27 cellular contexts compared by ENCODE assay signal in genomic region chr16:3564889-3565141, GRCh38. TPM values are rescaled to one million over a fixed set of nuclear protein-coding genes. Genes with fewer than 3 reads are reported as not detected.
"Had no signal": no experiment of that assay in that cellular context is flagged by ENCODE, and none has a peak within 500 bp of the region (broad histone marks: within the 10 kb centered on the region; RNA-seq: fewer than 3 reads in every experiment).

No MANE protein-coding gene starts in this region.

- H3K4me3 Mint-ChIP-seq: immature natural killer cell, mesothelial cell of epicardium had no signal

- H3K27ac ChIP-seq: coronary artery, dorsolateral prefrontal cortex, esophagus muscularis mucosa, foreskin keratinocyte, gastroesophageal sphincter, heart left ventricle, hepatocyte, left lung, lower lobe of right lung had no signal

- H3K4me3 ChIP-seq: coronary artery, dorsolateral prefrontal cortex, esophagus muscularis mucosa, gastroesophageal sphincter, heart left ventricle, hepatocyte, left lung, lower lobe of right lung, mucosa of descending colon had no signal

- FAIRE-seq: colon, endothelial cell of umbilical vein, frontal cortex had no signal

- DNase-seq: dermis blood vessel endothelial cell; dorsolateral prefrontal cortex; effector CD4-positive, alpha-beta T cell; effector memory CD4-positive, alpha-beta T cell; foreskin keratinocyte; hypothalamus; immature natural killer cell; islet precursor cell; left cardiac atrium; left ventricle myocardium superior; lower lobe of right lung; mesenchymal stem cell; mucosa of descending colon had no signal

- ATAC-seq: foreskin keratinocyte, gastroesophageal sphincter, heart left ventricle, left cardiac atrium, left lung, left ventricle myocardium superior, mucosa of descending colon had no signal

- H3K36me3 Mint-ChIP-seq: mesothelial cell of epicardium had no signal

- H3K9me3 ChIP-seq: esophagus muscularis mucosa, gastroesophageal sphincter, lower lobe of right lung, mucosa of descending colon had no signal

- H2AFZ ChIP-seq: hepatocyte had no signal

- H3K27ac Mint-ChIP-seq: mesothelial cell of epicardium had no signal

- H3K27me3 ChIP-seq: dorsolateral prefrontal cortex, esophagus muscularis mucosa, foreskin keratinocyte, gastroesophageal sphincter, heart left ventricle, hepatocyte, left lung had no signal

- H3K4me1 Mint-ChIP-seq: mesothelial cell of epicardium had no signal

- H3K9me3 Mint-ChIP-seq: immature natural killer cell, mesothelial cell of epicardium had no signal

- H3K4me1 ChIP-seq: esophagus muscularis mucosa, foreskin keratinocyte, gastroesophageal sphincter, heart left ventricle, left lung, lower lobe of right lung had no signal

- H3K79me2 ChIP-seq: hepatocyte had no signal

- H3K4me2 ChIP-seq: hepatocyte had no signal

RNA-seq across cellular contexts. Expression of gene NLRC3, which starts 12.4 kb away (rescaled TPM):
- total RNA-seq: epithelial cell of proximal tubule, fibroblast of villous mesenchyme, foreskin keratinocyte, myocyte had no signal
- polyA plus RNA-seq: fibroblast of lung, foreskin keratinocyte had no signal
